ENCODE assay signal across 9 cellular contexts in the genomic region with DNA sequence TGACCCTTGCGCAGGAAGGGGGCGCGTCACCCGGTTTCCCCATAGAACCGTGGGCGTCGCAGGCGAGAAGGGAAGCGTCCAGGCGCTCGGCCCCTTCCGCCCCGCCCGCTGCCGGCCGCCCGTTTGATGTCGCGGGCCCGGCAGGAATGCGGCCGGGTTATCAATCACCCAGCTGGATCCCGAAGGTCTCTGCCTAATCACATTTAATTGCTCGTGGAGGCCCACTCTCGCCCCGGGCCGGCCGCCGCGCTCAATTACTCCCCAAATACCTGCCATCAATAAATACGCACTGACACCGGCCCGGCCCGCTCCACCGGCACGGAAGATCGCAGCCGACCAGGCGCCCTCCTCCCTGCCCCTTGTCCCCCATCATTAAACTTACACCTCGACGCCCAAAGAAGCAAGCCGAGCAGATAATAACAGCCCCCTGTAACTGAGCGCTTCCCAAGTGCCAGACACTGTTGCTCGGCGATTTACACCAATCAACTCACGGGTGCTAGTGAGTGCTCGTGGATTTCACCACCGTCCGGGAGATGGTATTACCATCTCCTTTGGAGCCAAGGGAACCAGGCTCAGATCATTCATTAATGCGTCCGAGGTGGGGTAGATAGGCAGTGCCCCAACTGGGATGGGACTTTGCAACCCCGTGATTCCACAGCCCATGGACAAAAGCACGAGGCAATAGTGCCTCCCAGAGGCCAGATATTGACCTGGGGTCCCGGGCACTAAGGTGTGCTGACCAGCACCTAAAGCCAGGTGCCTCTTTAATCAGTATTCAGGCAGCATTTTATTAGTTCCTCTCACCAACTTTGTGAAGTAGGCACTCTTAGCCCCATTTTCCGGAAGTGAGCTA. TPM values are rescaled to one million over a fixed set of nuclear protein-coding genes. Genes with fewer than 3 reads are reported as not detected.
A peak's percentile ranks its signal among the peaks of the same experiment; 100 is the strongest.
DNase-seq lines count a peak whose midpoint lies in the region; FAIRE-seq and TF ChIP-seq lines count a peak whose summit lies in the region.
"Had no signal": no experiment of that assay in that cellular context is flagged by ENCODE, and none has a peak within 500 bp of the region (broad histone marks: within the 10 kb centered on the region; RNA-seq: fewer than 3 reads in every experiment).

No MANE protein-coding gene starts in this region.

- no peaks in the 10 kb centered on the region for H3K79me2 ChIP-seq in H1 (ENCODE audit: control insufficient read depth in 1 of 2, insufficient read depth in 2 of 2, low read length in 2 of 2)

- peak; percentile 71 for FAIRE-seq in H1 (lab: Jason Lieb, UNC)

- no peak overlapping the region for H3K56ac ChIP-seq in H1 (replicated peaks; ENCODE audit: insufficient read length, low read depth, low read length)

- peaks cover 2 to 17% of the 10 kb centered on the region in 2 experiments for H4K20me1 ChIP-seq in H1 (replicated peaks in 1 of 2; ENCODE audit: control insufficient read depth in 1 of 2, insufficient read depth in 2 of 2, low read length in 2 of 2)

- TF ChIP-seq CTCF in H1 (IDR thresholded peaks at IDR 0.05; ENCODE audit: control extremely low read depth in 1 of 3, insufficient read depth in 1 of 3, low read depth in 1 of 3, low read length in 3 of 3) (peak; percentile 74 to 82 (median 78)), GM10266 (IDR thresholded peaks at IDR 0.05; ENCODE audit: control insufficient read depth, insufficient read depth, low read depth, missing control alignments) (no peak)

- POLR2A ChIA-PET in H1 (lab: Charles Lee; ENCODE audit: partially characterized antibody): interaction anchor here (0.7 to 1.3 kb wide), 3 partner anchors 9 to 15 kb away, joined by 3 read pairs; no protein-coding TSS in a partner anchor

- no peak for TF ChIP-seq POLR2A in H1 (IDR thresholded peaks at IDR 0.05; ENCODE audit: control extremely low read depth in 1 of 2, low read depth in 2 of 2, low read length in 2 of 2)

- TF ChIP-seq EP300 in H1 (IDR thresholded peaks at IDR 0.05; ENCODE audit: borderline replicate concordance in 1 of 2, low read depth in 2 of 2, low read length in 2 of 2): no peak

- no peak overlapping the region for H4K5ac ChIP-seq in H1 (ENCODE audit: insufficient read length, low read depth, low read length)

- H3K4me2 ChIP-seq in H1 (ENCODE audit: insufficient read depth in 1 of 2, low read depth in 2 of 2, low read length in 2 of 2): peak overlapping the region; percentile 88 to 98
- peak overlapping the region; percentile 61 for H3K4me2 ChIP-seq in neuronal stem cell (ENCODE audit: insufficient read depth, low read length, poor library complexity, severe bottlenecking)

- H3K79me1 ChIP-seq in H1 (ENCODE audit: low read depth, low read length): no peaks in the 10 kb centered on the region
- H3K79me1 ChIP-seq in neuronal stem cell (ENCODE audit: low read depth, low read length): no peaks in the 10 kb centered on the region

- H2AFZ ChIP-seq in H1 (ENCODE audit: low read length): no peak overlapping the region
- H2AFZ ChIP-seq in neuronal stem cell (ENCODE audit: low read length): peak overlapping the region; percentile 29

- no peak overlapping the region for H2BK20ac ChIP-seq in H1 (ENCODE audit: low read length)

- peak; percentile 94 for TF ChIP-seq RAD21 in H1 (IDR thresholded peaks at IDR 0.05 in 1 of 2, conservative IDR thresholded peaks at IDR 0.05 in 1 of 2; ENCODE audit: low read depth in 2 of 2, low read length in 2 of 2)

- H4K91ac ChIP-seq in H1 (replicated peaks; ENCODE audit: insufficient read length, low read length) (no peak overlapping the region), neuronal stem cell (ENCODE audit: low read depth, low read length, poor library complexity) (no peak overlapping the region)

- H3K36me3 ChIP-seq in ES-I3 (ENCODE audit: insufficient read depth, low read length) (no peaks in the 10 kb centered on the region), H1 (ENCODE audit: control insufficient read depth in 2 of 4, insufficient read depth in 4 of 4, low read length in 3 of 4) (peaks cover 0 to 4% (median 0%) of the 10 kb centered on the region in 4 experiments; a peak in 1 of 8 replicates), neuronal stem cell (replicated peaks in 1 of 2; ENCODE audit: control insufficient read depth in 2 of 2, insufficient read depth in 2 of 2, low read length in 2 of 2) (no peaks in the 10 kb centered on the region)

- H3K9ac ChIP-seq in ES-I3 (ENCODE audit: low read depth, low read length) (peak overlapping the region; percentile 72; the same call in 1 of the 2 replicates), H1 (replicated peaks in 1 of 4; ENCODE audit: extremely low read depth in 1 of 4, low read depth in 3 of 4, low read length in 3 of 4) (no peak overlapping the region; a peak in 1 of 7 replicates), neuronal stem cell (ENCODE audit: low read depth, low read length, poor library complexity) (peak overlapping the region; percentile 1)

- no peak overlapping the region for H4K8ac ChIP-seq in H1 (ENCODE audit: extremely low read depth, insufficient read depth, low read length)
- H4K8ac ChIP-seq in neuronal stem cell (ENCODE audit: low read depth, low read length): no peak overlapping the region

- H3K23me2 ChIP-seq in H1 (ENCODE audit: low read depth, low read length): peaks cover 5% of the 10 kb centered on the region; the same call in 1 of the 2 replicates

- H3K9me3 ChIP-seq in ES-I3 (ENCODE audit: control insufficient read depth, insufficient read depth, low read length) (no peaks in the 10 kb centered on the region), H1 (ENCODE audit: insufficient read depth in 2 of 2, low read depth in 1 of 2, low read length in 1 of 2) (no peaks in the 10 kb centered on the region), neuronal stem cell (replicated peaks in 1 of 2; ENCODE audit: control insufficient read depth in 2 of 2, insufficient read depth in 1 of 2, low read depth in 1 of 2, low read length in 2 of 2) (no peaks in the 10 kb centered on the region)

- no peak overlapping the region for H2BK15ac ChIP-seq in H1 (ENCODE audit: low read length)
- H2BK15ac ChIP-seq in neuronal stem cell (ENCODE audit: low read length): no peak overlapping the region

- H2BK5ac ChIP-seq in H1 (ENCODE audit: low read depth, low read length) (no peak overlapping the region), neuronal stem cell (ENCODE audit: low read length) (no peak overlapping the region)

- no peak overlapping the region for H3K27ac ChIP-seq in H1 (ENCODE audit: low read depth, low read length)
- H3K27ac ChIP-seq in neuronal stem cell (replicated peaks; ENCODE audit: low read length): no peak overlapping the region

- no peak overlapping the region for H2BK120ac ChIP-seq in H1 (replicated peaks; ENCODE audit: low read depth, low read length)
- H2BK120ac ChIP-seq in neuronal stem cell (ENCODE audit: low read depth, low read length): no peak overlapping the region

- H3K18ac ChIP-seq in H1 (ENCODE audit: extremely low read depth, low read length) (no peak overlapping the region), neuronal stem cell (ENCODE audit: low read length) (peak overlapping the region; percentile 39)

- H3K4ac ChIP-seq in H1 (replicated peaks; ENCODE audit: insufficient read length, low read depth, low read length) (no peak overlapping the region), neuronal stem cell (ENCODE audit: low read length) (no peak overlapping the region)

- H2AK5ac ChIP-seq in H1 (ENCODE audit: low read depth, low read length) (no peak overlapping the region), neuronal stem cell (ENCODE audit: low read depth, low read length) (no peak overlapping the region)

- H3K4me3 ChIP-seq in H1 (ENCODE audit: extremely low read depth in 1 of 4, insufficient read depth in 2 of 4, low read depth in 3 of 4, low read length in 4 of 4) (peak overlapping the region; percentile 38 to 67 (median 44)), neuronal stem cell (ENCODE audit: low read length in 2 of 2) (no peak overlapping the region)

- H3K14ac ChIP-seq in H1 (ENCODE audit: insufficient read length) (no peak overlapping the region), neuronal stem cell (ENCODE audit: low read length) (no peak overlapping the region)

- H3K4me1 ChIP-seq in ES-I3 (ENCODE audit: insufficient read depth, low read length) (peaks cover 27% of the 10 kb centered on the region), H1 (replicated peaks in 1 of 4; ENCODE audit: control insufficient read depth in 3 of 4, insufficient read depth in 4 of 4, low read length in 3 of 4) (peaks cover 0 to 41% (median 17%) of the 10 kb centered on the region in 4 experiments; a peak in 6 of 7 replicates), neuronal stem cell (ENCODE audit: control insufficient read depth in 2 of 2, insufficient read depth in 1 of 2, low read depth in 1 of 2, low read length in 2 of 2) (peaks cover 0 to 8% of the 10 kb centered on the region in 2 donors)

- no peak overlapping the region for H3K23ac ChIP-seq in H1 (ENCODE audit: insufficient read length)
- H3K23ac ChIP-seq in neuronal stem cell (ENCODE audit: low read depth, low read length, poor library complexity): no peak overlapping the region

- CTCF ChIA-PET in H1 (lab: Charles Lee; ENCODE audit: partially characterized antibody): interaction anchor here (0.7 to 3.6 kb wide), 24 partner anchors 8 to 420 kb away, joined by 3 to 37 read pairs (median 3); no protein-coding TSS in a partner anchor

- H3K27me3 ChIP-seq in H1 (replicated peaks in 1 of 4; ENCODE audit: control insufficient read depth in 3 of 4, extremely low read depth in 1 of 4, insufficient read depth in 3 of 4, low read length in 3 of 4): peaks cover 51 to 74% (median 72%) of the 10 kb centered on the region in 4 experiments
- peaks cover 37 to 72% (median 65%) of the 10 kb centered on the region in 3 experiments for H3K27me3 ChIP-seq in neuronal stem cell (ENCODE audit: control insufficient read depth in 3 of 3, insufficient read depth in 3 of 3, low read depth in 1 of 3, low read length in 3 of 3)

- WGBS in H1 (ENCODE audit: extremely low coverage in 1 of 2, insufficient coverage in 1 of 2, insufficient read length in 1 of 2, insufficient replicate concordance in 2 of 2, low coverage in 1 of 2, low lambda C conversion rate in 2 of 2, missing lambda C conversion rate in 1 of 2), 2 experiments: 2% methylated on average over 47 of the region's 55 CpGs; no CpG with 5 or more reads in 1 of the 2 experiments
- no CpG with 5 or more reads among the region's 55 CpGs for WGBS in neuronal stem cell (ENCODE audit: extremely low coverage in 2 of 2, insufficient read length in 2 of 2, insufficient replicate concordance in 1 of 2), 2 donors

- DNase-seq in NCI-H460 (ENCODE audit: extremely low read depth, low read depth) (peak; percentile 66), H1 (ENCODE audit: low read depth in 1 of 2, low spot score in 2 of 2) (peak in 1 of 2 experiments; percentile 73), neuronal stem cell (ENCODE audit: low spot score) (no peak), NOMO-1 treated with DMSO at 0.1 percent for 48 hours (lab: John Stamatoyannopoulos, UW; ENCODE audit: unreplicated experiment) (no peak), GM10266 (ENCODE audit: extremely low spot score) (no peak), DMS114 treated with DMSO at 0.1 percent for 48 hours (lab: John Stamatoyannopoulos, UW; ENCODE audit: unreplicated experiment) (no peak)
- DNase-seq in activated T-cell treated with anti-CD3 and anti-CD28 coated beads, Interleukin-2, amount 50 U/mL, for 1 hour: no peak
- DNase-seq: NCI-H1092 treated with DMSO at 0.1 percent for 48 hours had no signal

- H2BK12ac ChIP-seq in H1 (ENCODE audit: low read depth, low read length) (0 out of 2 replicates have a peak overlapping the region, but pooled peaks have one; percentile 42), neuronal stem cell (ENCODE audit: low read length) (no peak overlapping the region)

RNA-seq across cellular contexts. Expression of a gene that starts 11.3 kb away (rescaled TPM):
- total RNA-seq in NCI-H460 (2014; rRNA removed; shearing (Covaris generic)): 11.7 TPM in 2 replicates
- polyA plus RNA-seq in NCI-H460 (2014; cell fraction: nucleus; rRNA removed): 12.1 and 21.4 TPM in 2 replicates
- 0.38 and 0.47 TPM in 2 replicates for total RNA-seq in H1 (2021; fragmentation: NEBNext Ultra II Directional; extraction: Animal tissue kit (Norgen Biotek cat#: 25700))
- polyA plus RNA-seq in H1 (2011; rRNA removed): 0.24 and 0.30 TPM in 2 replicates
- 0.30 TPM for polyA plus RNA-seq in H1 (2011; cell fraction: cytosol; rRNA removed)
- polyA plus RNA-seq in H1 (2011; cell fraction: nucleus; rRNA removed): 0.86 TPM
- polyA plus RNA-seq in H1 (2012, experiment 1 of 2): 0.20 to 0.70 TPM (median 0.50 TPM) in 4 replicates
- 0.46 TPM for polyA plus RNA-seq in H1 (2012, experiment 2 of 2)
- 0.43 TPM for polyA plus RNA-seq in H1 (2013, experiment 1 of 2)
- 0.42 TPM for polyA plus RNA-seq in H1 (2013, experiment 2 of 2)
- 0.29 and 0.73 TPM in 2 replicates for polyA minus RNA-seq in H1 (2011; rRNA and poly(A)+ RNA removed)
- 2.0 TPM for polyA minus RNA-seq in H1 (2011; cell fraction: cytosol; rRNA and poly(A)+ RNA removed)
- not detected for polyA minus RNA-seq in H1 (2011; cell fraction: nucleus; rRNA and poly(A)+ RNA removed)
- 0.46 TPM for polyA plus RNA-seq in neuronal stem cell (2013, experiment 1 of 2)
- polyA plus RNA-seq in neuronal stem cell (2013, experiment 2 of 2): 0.54 TPM

Comparison
In these comparisons a context has a peak if more than half of its experiments do, and no peak if none do; other contexts are left out.
1. H3K9ac ChIP-seq: peak in ES-I3 (single experiment) and neuronal stem cell (single experiment); none in H1 (0 of 4).
2. H3K4me3 ChIP-seq: peak in H1 (4 of 4); none in neuronal stem cell (0 of 2).